ENCODE assay signal across 14 cellular contexts in genomic region chr15:62845239-62846126, GRCh38.
DNase-seq lines count a peak whose midpoint lies in the region; ATAC-seq, FAIRE-seq and TF ChIP-seq lines count a peak whose summit lies in the region.
"Had no signal": no experiment of that assay in that cellular context is flagged by ENCODE, and none has a peak within 500 bp of the region (broad histone marks: within the 10 kb centered on the region; RNA-seq: fewer than 3 reads in every experiment).

No MANE protein-coding gene starts in this region.

- dilution Hi-C loops in endothelial cell of umbilical vein (cut with MboI; ENCODE audit: extremely low pct_ligation_motif_present, low sequenced_read_pairs): no loop called here

- no peaks in the 10 kb centered on the region for H3K79me2 ChIP-seq in endothelial cell of umbilical vein (ENCODE audit: control insufficient read depth, insufficient read depth, low read length)

- H3K27ac Mint-ChIP-seq in nephron progenitor cell: peak overlapping the region; percentile 54

- DNase-seq in EH (ENCODE audit: low read depth): peak; percentile 53
- no peak for DNase-seq in NT2/D1 (ENCODE audit: low read depth, low spot score)
- DNase-seq in endothelial cell of umbilical vein (ENCODE audit: low read depth, low spot score): no peak
- DNase-seq in nephron progenitor cell: no peak
- DNase-seq in esophagus squamous epithelium (lab: John Stamatoyannopoulos, UW): no peak
- DNase-seq in NCI-H2029 (lab: John Stamatoyannopoulos, UW): no peak
- DNase-seq: activated CD4-positive, alpha-beta T cell treated with anti-CD3 and anti-CD28 coated beads for 4 hours; amniotic stem cell; H7; stimulated activated CD4-positive, alpha-beta T cell treated with anti-CD3 and anti-CD28 coated beads, Interleukin-4, amount 100 ng/mL, for 4 hours; stimulated activated naive CD4-positive, alpha-beta T cell had no signal

- H3K27me3 Mint-ChIP-seq in nephron progenitor cell (ENCODE audit: low read depth, poor library complexity): no peaks in the 10 kb centered on the region

- CTCF ChIA-PET in endothelial cell of umbilical vein (lab: Charles Lee): interaction anchor here (1.1 to 3.6 kb wide), 8 partner anchors 10 to 202 kb away, joined by 3 to 14 read pairs (median 4); no protein-coding TSS in a partner anchor

- H3K9ac ChIP-seq in NT2/D1 (ENCODE audit: insufficient read length, low read depth): peak overlapping the region; percentile 33
- H3K9ac ChIP-seq in endothelial cell of umbilical vein (replicated peaks; ENCODE audit: extremely low read depth, insufficient read depth, low read length): no peak overlapping the region

- peaks cover 70% of the 10 kb centered on the region for H3K4me1 Mint-ChIP-seq in nephron progenitor cell

- H3K27me3 ChIP-seq in NT2/D1 (ENCODE audit: insufficient read depth, insufficient read length) (no peaks in the 10 kb centered on the region), endothelial cell of umbilical vein (ENCODE audit: control insufficient read depth in 2 of 2, insufficient read depth in 2 of 2, low read length in 2 of 2) (no peaks in the 10 kb centered on the region), esophagus squamous epithelium (peaks cover 0 to 4% (median 0%) of the 10 kb centered on the region in 4 donors)
- H3K27me3 ChIP-seq: gastroesophageal sphincter had no signal

- POLR2A ChIA-PET in endothelial cell of umbilical vein (lab: Charles Lee): interaction anchor here (2.0 kb wide), 1 partner anchor 202 kb away, joined by 8 read pairs; no protein-coding TSS in a partner anchor

- H3K9me1 ChIP-seq in endothelial cell of umbilical vein (replicated peaks; ENCODE audit: control insufficient read depth, extremely low read depth, insufficient read depth, low read length): no peaks in the 10 kb centered on the region

- WGBS in esophagus squamous epithelium, 2 donors: 62 to 64% methylated on average over 6 to 11 of the region's 12 CpGs

- no peaks in the 10 kb centered on the region for H4K20me1 ChIP-seq in endothelial cell of umbilical vein (replicated peaks; ENCODE audit: control insufficient read depth, extremely low read depth, insufficient read depth, low read length)

- ATAC-seq in GM21717 (IDR thresholded peaks at IDR 0.05; ENCODE audit: unreplicated experiment): no peak
- no peak for ATAC-seq in HG03354 (IDR thresholded peaks at IDR 0.05; ENCODE audit: poor library complexity, severe bottlenecking, unreplicated experiment)
- ATAC-seq: gastroesophageal sphincter had no signal

- peaks cover 10% of the 10 kb centered on the region for H3K36me3 ChIP-seq in NT2/D1 (ENCODE audit: insufficient read depth, insufficient read length, low read length)
- H3K36me3 ChIP-seq in endothelial cell of umbilical vein (ENCODE audit: control insufficient read depth in 2 of 2, extremely low read depth in 1 of 2, insufficient read depth in 2 of 2, low read length in 2 of 2): no peaks in the 10 kb centered on the region
- H3K36me3 ChIP-seq in esophagus squamous epithelium: peaks cover 0 to 9% (median 0%) of the 10 kb centered on the region in 3 donors

- H3K4me3 ChIP-seq in NT2/D1 (ENCODE audit: insufficient read length, low read depth) (no peak overlapping the region), endothelial cell of umbilical vein (replicated peaks in 1 of 3; ENCODE audit: insufficient read depth in 1 of 3, low read depth in 1 of 3, low read length in 3 of 3) (no peak overlapping the region), esophagus squamous epithelium (no peak overlapping the region)
- H3K4me3 ChIP-seq: gastroesophageal sphincter had no signal

- H2AFZ ChIP-seq in endothelial cell of umbilical vein (ENCODE audit: low read depth, low read length): no peak overlapping the region

- H3K36me3 Mint-ChIP-seq in nephron progenitor cell (ENCODE audit: low read depth): peaks cover 25% of the 10 kb centered on the region

- H3K9me3 ChIP-seq in NT2/D1 (ENCODE audit: insufficient read depth, low read length) (peaks cover 9% of the 10 kb centered on the region; the same call in 1 of the 2 replicates), endothelial cell of umbilical vein (replicated peaks; ENCODE audit: control insufficient read depth, insufficient read depth, low read length) (no peaks in the 10 kb centered on the region), esophagus squamous epithelium (peaks cover 0 to 6% (median 0%) of the 10 kb centered on the region in 3 donors)
- H3K9me3 ChIP-seq: gastroesophageal sphincter had no signal

- no peaks in the 10 kb centered on the region for H3K9me3 Mint-ChIP-seq in nephron progenitor cell

- intact Hi-C loops in endothelial cell of umbilical vein (cut with micrococcal nuclease) (loop anchor here (5.0 kb wide), 3 partner anchors 387 to 557 kb away; no protein-coding TSS in a partner anchor), esophagus squamous epithelium (cut with DNase I) (loop anchor here (10.0 kb wide), 1 partner anchor 249 kb away; no protein-coding TSS in a partner anchor)

- H3K4me1 ChIP-seq in NT2/D1 (ENCODE audit: insufficient read depth, insufficient read length) (peaks cover 18% of the 10 kb centered on the region), endothelial cell of umbilical vein (ENCODE audit: control insufficient read depth, extremely low read depth, insufficient read depth, low read length) (peaks cover 32% of the 10 kb centered on the region), esophagus squamous epithelium (peaks cover 0 to 8% (median 3%) of the 10 kb centered on the region in 3 donors)

- H3K27ac ChIP-seq in endothelial cell of umbilical vein (ENCODE audit: insufficient read depth, low read depth, low read length): peak overlapping the region; percentile 19
- no peak overlapping the region for H3K27ac ChIP-seq in esophagus squamous epithelium
- H3K27ac ChIP-seq: gastroesophageal sphincter had no signal

- TF ChIP-seq POLR2A in endothelial cell of umbilical vein (IDR thresholded peaks at IDR 0.05; ENCODE audit: low read depth, low read length) (no peak), esophagus squamous epithelium (IDR thresholded peaks at IDR 0.05) (no peak)

- TF ChIP-seq CTCF in endothelial cell of umbilical vein (IDR thresholded peaks at IDR 0.05; ENCODE audit: extremely low read depth in 1 of 2, insufficient read depth in 1 of 2, low read depth in 1 of 2, low read length in 2 of 2) (no peak), nephron progenitor cell (IDR thresholded peaks at IDR 0.05) (no peak), esophagus squamous epithelium (IDR thresholded peaks at IDR 0.05) (no peak)

- no peak overlapping the region for H3K4me3 Mint-ChIP-seq in nephron progenitor cell

- H3K4me2 ChIP-seq in endothelial cell of umbilical vein (ENCODE audit: insufficient read depth, low read length): no peak overlapping the region

- FAIRE-seq in endothelial cell of umbilical vein (lab: Jason Lieb, UNC): peak; percentile 50

- BruUV-seq in endothelial cell of umbilical vein (replicated peaks; lab: Mats Ljungman, UMichigan): no TSS peak

TF ChIP-seq in endothelial cell of umbilical vein, 7 proteins besides CTCF, POLR2A, EP300 and RAD21:
- no peak for TF ChIP-seq POLR2AphosphoS5 (IDR thresholded peaks at IDR 0.05; ENCODE audit: insufficient read depth, low read depth, low read length)
- TF ChIP-seq FOS (IDR thresholded peaks at IDR 0.05; ENCODE audit: borderline replicate concordance, insufficient read depth, low read length): peak; percentile 36
- no peak for TF ChIP-seq JUN (IDR thresholded peaks at IDR 0.05; ENCODE audit: borderline replicate concordance, insufficient read depth, insufficient read length, low read depth)
- TF ChIP-seq MYC (IDR thresholded peaks at IDR 0.05; ENCODE audit: low read depth, low read length): no peak
- TF ChIP-seq EZH2 (IDR thresholded peaks at IDR 0.05; ENCODE audit: borderline replicate concordance, low read depth, low read length, severe bottlenecking): no peak
- peak; percentile 19 for TF ChIP-seq GATA2 (IDR thresholded peaks at IDR 0.05; ENCODE audit: insufficient read depth, insufficient read length, low read depth, low read length)
- TF ChIP-seq MAX (IDR thresholded peaks at IDR 0.05; ENCODE audit: insufficient read depth, insufficient read length): no peak
